10 cellular contexts compared by ENCODE assay signal in the genomic region with DNA sequence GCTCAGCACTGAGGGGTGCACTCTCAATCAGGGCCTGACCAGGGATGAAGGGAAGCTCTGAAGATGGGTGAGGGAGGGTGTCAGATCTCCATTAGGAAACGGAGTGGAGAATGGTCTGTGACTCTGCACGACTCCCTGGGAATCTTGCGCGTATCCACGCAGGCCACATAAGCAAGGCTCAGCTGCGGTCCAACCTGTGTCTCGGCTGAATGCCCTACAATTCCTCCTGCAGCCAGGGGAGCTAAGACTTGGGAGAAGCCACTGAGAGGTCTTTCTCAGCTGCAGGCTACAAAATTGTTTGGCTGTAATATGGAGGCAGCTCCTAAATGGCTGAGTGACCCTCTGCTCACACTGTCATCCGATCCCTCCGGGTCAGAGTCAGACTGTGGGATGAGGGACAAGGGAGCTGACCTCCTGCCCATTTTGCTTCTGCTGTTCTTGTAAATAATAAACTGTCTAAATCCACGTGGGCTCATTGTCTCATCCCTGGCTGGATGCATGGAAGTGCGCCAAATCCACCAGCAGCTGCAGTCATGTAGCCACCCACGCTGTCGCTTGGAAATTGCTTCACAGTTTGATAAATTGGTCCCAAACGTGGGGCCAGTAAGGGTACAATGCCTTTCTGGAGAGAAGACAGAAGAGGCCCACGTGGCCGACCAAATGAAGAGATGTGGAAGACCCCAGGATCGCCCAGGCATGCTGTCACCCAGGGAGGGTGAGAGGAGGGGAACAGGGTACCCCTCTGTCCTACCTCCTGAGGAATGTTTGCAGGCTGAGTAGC. TPM values are rescaled to one million over a fixed set of nuclear protein-coding genes. Genes with fewer than 3 reads are reported as not detected.
A peak's percentile ranks its signal among the peaks of the same experiment; 100 is the strongest.
DNase-seq lines count a peak whose midpoint lies in the region; ATAC-seq and TF ChIP-seq lines count a peak whose summit lies in the region.
"Had no signal": no experiment of that assay in that cellular context is flagged by ENCODE, and none has a peak within 500 bp of the region (broad histone marks: within the 10 kb centered on the region; RNA-seq: fewer than 3 reads in every experiment).

No MANE protein-coding gene starts in this region.

- no peak overlapping the region for H3K27ac Mint-ChIP-seq in activated naive CD8-positive, alpha-beta T cell treated with anti-CD3 and anti-CD28 coated beads for 36 hours
- no peak overlapping the region for H3K27ac Mint-ChIP-seq in stimulated activated naive B cell treated with anti-CD40 and anti-IgM and Interleukin-4, amounts not matched to agents 10 μg/mL and 1 μg/mL and 100 μg/mL, for 72 hours

- no peak overlapping the region for H3K4ac ChIP-seq in trophoblast cell (ENCODE audit: low read depth, low read length)

- H3K18ac ChIP-seq in trophoblast cell (ENCODE audit: low read length), result no peak overlapping the region

- H3K79me2 ChIP-seq in trophoblast cell (ENCODE audit: control insufficient read depth, insufficient read depth, low read length, poor library complexity), result no peaks in the 10 kb centered on the region

- H4K8ac ChIP-seq in trophoblast cell (ENCODE audit: low read depth, low read length), result no peak overlapping the region

- no peaks in the 10 kb centered on the region for H3K9me3 Mint-ChIP-seq in activated naive CD8-positive, alpha-beta T cell treated with anti-CD3 and anti-CD28 coated beads for 36 hours
- H3K9me3 Mint-ChIP-seq in stimulated activated naive B cell treated with anti-CD40 and anti-IgM and Interleukin-4, amounts not matched to agents 10 μg/mL and 1 μg/mL and 100 μg/mL, for 72 hours, result no peaks in the 10 kb centered on the region

- H3K4me1 Mint-ChIP-seq in activated naive CD8-positive, alpha-beta T cell treated with anti-CD3 and anti-CD28 coated beads for 36 hours, result no peaks in the 10 kb centered on the region
- H3K4me1 Mint-ChIP-seq in stimulated activated naive B cell treated with anti-CD40 and anti-IgM and Interleukin-4, amounts not matched to agents 10 μg/mL and 1 μg/mL and 100 μg/mL, for 72 hours, result peaks cover 5 to 7% of the 10 kb centered on the region in 2 donors

- TF ChIP-seq CTCF in left ventricle myocardium inferior (IDR thresholded peaks at IDR 0.05; ENCODE audit: borderline replicate concordance), result no peak

- H3K9me3 ChIP-seq in SJSA1 (replicated peaks), result no peaks in the 10 kb centered on the region
- H3K9me3 ChIP-seq in left ventricle myocardium inferior (replicated peaks), result no peaks in the 10 kb centered on the region
- H3K9me3 ChIP-seq in trophoblast cell (ENCODE audit: insufficient read depth, low read depth, low read length), result peaks cover 3% of the 10 kb centered on the region

- H3K9ac ChIP-seq in trophoblast cell (ENCODE audit: low read length), result no peak overlapping the region

- H3K27me3 ChIP-seq in SJSA1 (replicated peaks) (no peaks in the 10 kb centered on the region), left ventricle myocardium inferior (ENCODE audit: low read depth) (no peaks in the 10 kb centered on the region), trophoblast cell (ENCODE audit: insufficient read depth, low read length) (no peaks in the 10 kb centered on the region)

- no peak overlapping the region for H4K12ac ChIP-seq in trophoblast cell (ENCODE audit: low read depth, low read length)

- no CpG with 5 or more reads among the region's 17 CpGs for WGBS in trophoblast cell (ENCODE audit: extremely low coverage, insufficient coverage, insufficient read length)

- H3K23ac ChIP-seq in trophoblast cell (ENCODE audit: low read length), result no peak overlapping the region

- no peak overlapping the region for H2BK5ac ChIP-seq in trophoblast cell (ENCODE audit: low read depth, low read length, poor library complexity)

- H3K79me1 ChIP-seq in trophoblast cell (ENCODE audit: low read length), result no peaks in the 10 kb centered on the region

- no peak overlapping the region for H3K4me2 ChIP-seq in trophoblast cell (ENCODE audit: low read length)

- intact Hi-C loops in left ventricle myocardium inferior (cut with micrococcal nuclease), result no loop called here

- H3K27ac ChIP-seq in SJSA1 (no peak overlapping the region), left ventricle myocardium inferior (replicated peaks) (peak overlapping the region; percentile 86), trophoblast cell (ENCODE audit: low read depth, low read length) (no peak overlapping the region)

- H2AFZ ChIP-seq in trophoblast cell (ENCODE audit: insufficient read depth, low read length, poor library complexity), result no peak overlapping the region

- no peak overlapping the region for H3K4me3 ChIP-seq in SJSA1
- H3K4me3 ChIP-seq in left ventricle myocardium inferior, result no peak overlapping the region
- no peak overlapping the region for H3K4me3 ChIP-seq in trophoblast cell (ENCODE audit: low read depth, low read length)

- no peak overlapping the region for H3K4me3 Mint-ChIP-seq in activated naive CD8-positive, alpha-beta T cell treated with anti-CD3 and anti-CD28 coated beads for 36 hours
- no peak overlapping the region for H3K4me3 Mint-ChIP-seq in stimulated activated naive B cell treated with anti-CD40 and anti-IgM and Interleukin-4, amounts not matched to agents 10 μg/mL and 1 μg/mL and 100 μg/mL, for 72 hours

- H2BK120ac ChIP-seq in trophoblast cell (ENCODE audit: insufficient read depth, low read length, poor library complexity), result no peak overlapping the region

- no peak overlapping the region for H2AK5ac ChIP-seq in trophoblast cell (ENCODE audit: low read length)

- no peak overlapping the region for H4K91ac ChIP-seq in trophoblast cell (ENCODE audit: low read depth, low read length)

- H3K14ac ChIP-seq in trophoblast cell (ENCODE audit: low read length), result no peak overlapping the region

- peak; percentile 33 for DNase-seq in H4 (ENCODE audit: low spot score)
- peak; percentile 57 to 62 for DNase-seq in SJSA1 (ENCODE audit: low read depth in 1 of 2, low spot score in 2 of 2)
- DNase-seq in left ventricle myocardium inferior, result no peak
- DNase-seq in renal cortical epithelial cell (ENCODE audit: low read depth), result peak; percentile 38
- DNase-seq in activated naive CD8-positive, alpha-beta T cell treated with anti-CD3 and anti-CD28 coated beads for 36 hours, result no peak
- no peak for DNase-seq in stimulated activated naive B cell treated with anti-CD40 and anti-IgM and Interleukin-4, amounts not matched to agents 10 μg/mL and 1 μg/mL and 100 μg/mL, for 72 hours
- DNase-seq in trophoblast cell, result no peak
- DNase-seq: activated T-cell treated with anti-CD3 and anti-CD28 coated beads for 4 hours had no signal

- no peaks in the 10 kb centered on the region for H3K36me3 ChIP-seq in SJSA1
- H3K36me3 ChIP-seq in left ventricle myocardium inferior, result no peaks in the 10 kb centered on the region
- H3K36me3 ChIP-seq in trophoblast cell (ENCODE audit: control insufficient read depth in 1 of 2, insufficient read depth in 2 of 2, low read length in 2 of 2), result no peaks in the 10 kb centered on the region

- H3K36me3 Mint-ChIP-seq in activated naive CD8-positive, alpha-beta T cell treated with anti-CD3 and anti-CD28 coated beads for 36 hours, result no peaks in the 10 kb centered on the region
- no peaks in the 10 kb centered on the region for H3K36me3 Mint-ChIP-seq in stimulated activated naive B cell treated with anti-CD40 and anti-IgM and Interleukin-4, amounts not matched to agents 10 μg/mL and 1 μg/mL and 100 μg/mL, for 72 hours

- H3K27me3 Mint-ChIP-seq in activated naive CD8-positive, alpha-beta T cell treated with anti-CD3 and anti-CD28 coated beads for 36 hours, result no peaks in the 10 kb centered on the region
- H3K27me3 Mint-ChIP-seq in stimulated activated naive B cell treated with anti-CD40 and anti-IgM and Interleukin-4, amounts not matched to agents 10 μg/mL and 1 μg/mL and 100 μg/mL, for 72 hours, result peaks cover 9 to 11% of the 10 kb centered on the region in 2 donors

- ATAC-seq in stimulated activated naive B cell treated with anti-CD40 and anti-IgM and Interleukin-4, amounts not matched to agents 10 μg/mL and 1 μg/mL and 100 μg/mL, for 72 hours (replicated peaks), result no peak
- no peak for ATAC-seq in GM18858 (IDR thresholded peaks at IDR 0.05; ENCODE audit: unreplicated experiment)

- peaks cover 19% of the 10 kb centered on the region for H3K4me1 ChIP-seq in SJSA1 (replicated peaks)
- peaks cover 82% of the 10 kb centered on the region for H3K4me1 ChIP-seq in left ventricle myocardium inferior
- peaks cover 7 to 9% of the 10 kb centered on the region in 2 experiments for H3K4me1 ChIP-seq in trophoblast cell (ENCODE audit: control insufficient read depth in 1 of 2, insufficient read depth in 2 of 2, low read length in 2 of 2)

- no peak overlapping the region for H2BK12ac ChIP-seq in trophoblast cell (ENCODE audit: low read length)

RNA-seq across cellular contexts. Expression of gene ALS2CL, which starts 30.5 kb away (rescaled TPM):
- 0.25 and 0.39 TPM in 2 replicates for total RNA-seq in H4 (2014; rRNA removed; shearing (Covaris generic))
- total RNA-seq in SJSA1 (2014; rRNA removed; shearing (Covaris generic)), result 0.37 TPM in 1 of 2 replicates, not detected in the other
- total RNA-seq in left ventricle myocardium inferior (33.7 TPM), renal cortical epithelial cell (19.0 and 24.8 TPM in 2 replicates)
- total RNA-seq in activated naive CD8-positive, alpha-beta T cell treated with anti-CD3 and anti-CD28 coated beads for 36 hours, result 1 to 10 TPM; 1.3 TPM
- polyA plus RNA-seq in trophoblast cell (2013), result 11.3 and 13.5 TPM in 2 replicates

RNA-seq across cellular contexts. Expression of gene TMIE, which starts 38.2 kb away (rescaled TPM):
- not detected in 2 replicates for total RNA-seq in H4 (2014; rRNA removed; shearing (Covaris generic))
- total RNA-seq in SJSA1 (2014; rRNA removed; shearing (Covaris generic)), result not detected in 2 replicates
- total RNA-seq in left ventricle myocardium inferior, result 1.5 TPM
- 0.25 and 0.35 TPM in 2 replicates for total RNA-seq in renal cortical epithelial cell
- total RNA-seq in activated naive CD8-positive, alpha-beta T cell treated with anti-CD3 and anti-CD28 coated beads for 36 hours, result under 1 TPM; 0.41 to 0.42 TPM
- polyA plus RNA-seq in trophoblast cell (2013), result 0.07 TPM in 2 replicates

RNA-seq across cellular contexts. Expression of gene FAM240A, which starts 50.6 kb away (rescaled TPM):
- not detected in 2 replicates for total RNA-seq in H4 (2014; rRNA removed; shearing (Covaris generic))
- total RNA-seq in SJSA1 (2014; rRNA removed; shearing (Covaris generic)), result not detected in 2 replicates
- total RNA-seq in left ventricle myocardium inferior (not detected), renal cortical epithelial cell (not detected in 2 replicates)
- total RNA-seq in activated naive CD8-positive, alpha-beta T cell treated with anti-CD3 and anti-CD28 coated beads for 36 hours, result not detected
- polyA plus RNA-seq in trophoblast cell (2013), result not detected in 2 replicates
- total RNA-seq: endothelial cell of umbilical vein had no signal
- polyA plus RNA-seq: endothelial cell of umbilical vein had no signal

RNA-seq across cellular contexts. Expression of gene PRSS50, which starts 54.7 kb away (rescaled TPM):
- not detected in 2 replicates for total RNA-seq in H4 (2014; rRNA removed; shearing (Covaris generic))
- not detected in 2 replicates for total RNA-seq in SJSA1 (2014; rRNA removed; shearing (Covaris generic))
- total RNA-seq in left ventricle myocardium inferior, result 0.22 TPM
- total RNA-seq in renal cortical epithelial cell, result 0.17 TPM in 1 of 2 replicates, not detected in the other
- total RNA-seq in activated naive CD8-positive, alpha-beta T cell treated with anti-CD3 and anti-CD28 coated beads for 36 hours, result not detected
- 0.07 and 0.16 TPM in 2 replicates for polyA plus RNA-seq in trophoblast cell (2013)
- total RNA-seq: endothelial cell of umbilical vein had no signal
- polyA plus RNA-seq: endothelial cell of umbilical vein had no signal

Comparison
In these comparisons a context has a peak if more than half of its experiments do, and no peak if none do; other contexts are left out.
1. DNase-seq: peak in H4 (single experiment), SJSA1 (2 of 2) and renal cortical epithelial cell (single experiment); none in left ventricle myocardium inferior (single experiment), activated naive CD8-positive, alpha-beta T cell treated with anti-CD3 and anti-CD28 coated beads for 36 hours (single experiment), stimulated activated naive B cell treated with anti-CD40 and anti-IgM and Interleukin-4, amounts not matched to agents 10 μg/mL and 1 μg/mL and 100 μg/mL, for 72 hours (single experiment) and trophoblast cell (0 of 2).